ENCODE assay signal across 16 cellular contexts in genomic region chr4:180101348-180102083, GRCh38.
"Had no signal": no experiment of that assay in that cellular context is flagged by ENCODE, and none has a peak within 500 bp of the region (broad histone marks: within the 10 kb centered on the region; RNA-seq: fewer than 3 reads in every experiment).

No MANE protein-coding gene starts in this region.

- FAIRE-seq: astrocyte, bronchial epithelial cell, islet of Langerhans had no signal

- H3K36me3 ChIP-seq: gastroesophageal sphincter, prostate gland had no signal

- H3K4me3 ChIP-seq: dorsolateral prefrontal cortex, gastroesophageal sphincter, mucosa of descending colon, prostate gland had no signal

- H3K9me3 ChIP-seq: gastroesophageal sphincter, mucosa of descending colon, prostate gland had no signal

- H3K27ac ChIP-seq: dorsolateral prefrontal cortex, gastroesophageal sphincter, prostate gland had no signal

- DNase-seq: activated CD4-positive, alpha-beta T cell treated with anti-CD3 and anti-CD28 coated beads for 1 hour; activated CD4-positive, alpha-beta T cell treated with anti-CD3 and anti-CD28 coated beads, Interleukin-2, amount 50 U/mL, for 4 hours; activated naive CD4-positive, alpha-beta T cell treated with anti-CD3 and anti-CD28 coated beads for 36 hours; activated T-cell treated with anti-CD3 and anti-CD28 coated beads for 4 hours; occipital lobe; stimulated activated naive CD8-positive, alpha-beta T cell treated with anti-CD3 and anti-CD28 coated beads, Interleukin-15, amount 100 ng/mL, for 72 hours; T-cell; T-helper 9 cell had no signal

- H3K4me1 ChIP-seq: gastroesophageal sphincter, prostate gland had no signal

- H3K27me3 ChIP-seq: dorsolateral prefrontal cortex, gastroesophageal sphincter had no signal

- ATAC-seq: gastroesophageal sphincter; mucosa of descending colon; naive thymus-derived CD8-positive, alpha-beta T cell; T-cell had no signal
